1 cellular context compared by ENCODE assay signal in the genomic region with DNA sequence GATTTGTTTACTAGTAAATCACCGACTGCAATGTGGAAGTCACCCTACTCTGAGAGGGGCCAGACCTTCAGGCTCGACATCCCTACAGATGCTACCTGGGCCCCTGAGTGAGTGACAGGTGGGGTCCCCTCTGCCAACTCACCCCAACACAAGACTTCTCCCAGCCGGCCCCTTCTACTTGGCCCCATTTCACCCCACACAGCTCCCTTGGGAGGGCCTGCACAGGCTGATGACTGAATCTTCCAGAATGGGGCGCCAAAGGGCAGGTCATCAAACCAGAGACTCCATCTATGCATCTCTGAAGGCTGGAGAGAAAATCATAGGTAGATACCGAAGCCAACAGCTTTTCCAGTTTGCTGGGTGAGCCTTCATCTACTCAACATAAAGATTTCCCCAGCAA.
TF ChIP-seq lines count a peak whose summit lies in the region.

No MANE protein-coding gene starts in this region.

TF ChIP-seq in A549, 52 proteins besides CTCF, POLR2A, EP300 and RAD21 (continued from another document):
- TF ChIP-seq CEBPB (IDR thresholded peaks at IDR 0.05) (no peak), NFE2L2 (conservative IDR thresholded peaks at IDR 0.05; ENCODE audit: low read length) (no peak), CBX2 (IDR thresholded peaks at IDR 0.05; ENCODE audit: borderline replicate concordance, low read depth) (no peak), HEYL (CRISPR knock-in tag; IDR thresholded peaks at IDR 0.05) (no peak), FOSL2 (IDR thresholded peaks at IDR 0.05) (no peak), FOSL2 (CRISPR knock-in tag; IDR thresholded peaks at IDR 0.05) (no peak), NR3C1 (IDR thresholded peaks at IDR 0.05) (no peak), SMC3 (IDR thresholded peaks at IDR 0.05) (no peak), RARB (CRISPR knock-in tag; IDR thresholded peaks at IDR 0.05) (no peak), EHF (CRISPR knock-in tag; IDR thresholded peaks at IDR 0.05) (no peak), CHD2 (IDR thresholded peaks at IDR 0.05; ENCODE audit: low read length, partially characterized antibody) (no peak), ESRRA (IDR thresholded peaks at IDR 0.05; ENCODE audit: borderline replicate concordance, low read length) (no peak)
- TF ChIP-seq, protein P1, sequence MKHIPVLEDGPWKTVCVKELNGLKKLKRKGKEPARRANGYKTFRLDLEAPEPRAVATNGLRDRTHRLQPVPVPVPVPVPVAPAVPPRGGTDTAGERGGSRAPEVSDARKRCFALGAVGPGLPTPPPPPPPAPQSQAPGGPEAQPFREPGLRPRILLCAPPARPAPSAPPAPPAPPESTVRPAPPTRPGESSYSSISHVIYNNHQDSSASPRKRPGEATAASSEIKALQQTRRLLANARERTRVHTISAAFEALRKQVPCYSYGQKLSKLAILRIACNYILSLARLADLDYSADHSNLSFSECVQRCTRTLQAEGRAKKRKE (CRISPR knock-in tag; IDR thresholded peaks at IDR 0.05; ENCODE audit: low read depth) = no peak
- TF ChIP-seq, protein P2, sequence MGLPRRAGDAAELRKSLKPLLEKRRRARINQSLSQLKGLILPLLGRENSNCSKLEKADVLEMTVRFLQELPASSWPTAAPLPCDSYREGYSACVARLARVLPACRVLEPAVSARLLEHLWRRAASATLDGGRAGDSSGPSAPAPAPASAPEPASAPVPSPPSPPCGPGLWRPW (IDR thresholded peaks at IDR 0.05) = no peak
- TF ChIP-seq, protein P3, sequence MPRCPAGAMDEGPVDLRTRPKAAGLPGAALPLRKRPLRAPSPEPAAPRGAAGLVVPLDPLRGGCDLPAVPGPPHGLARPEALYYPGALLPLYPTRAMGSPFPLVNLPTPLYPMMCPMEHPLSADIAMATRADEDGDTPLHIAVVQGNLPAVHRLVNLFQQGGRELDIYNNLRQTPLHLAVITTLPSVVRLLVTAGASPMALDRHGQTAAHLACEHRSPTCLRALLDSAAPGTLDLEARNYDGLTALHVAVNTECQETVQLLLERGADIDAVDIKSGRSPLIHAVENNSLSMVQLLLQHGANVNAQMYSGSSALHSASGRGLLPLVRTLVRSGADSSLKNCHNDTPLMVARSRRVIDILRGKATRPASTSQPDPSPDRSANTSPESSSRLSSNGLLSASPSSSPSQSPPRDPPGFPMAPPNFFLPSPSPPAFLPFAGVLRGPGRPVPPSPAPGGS (IDR thresholded peaks at IDR 0.05) = no peak
- TF ChIP-seq, protein P4, sequence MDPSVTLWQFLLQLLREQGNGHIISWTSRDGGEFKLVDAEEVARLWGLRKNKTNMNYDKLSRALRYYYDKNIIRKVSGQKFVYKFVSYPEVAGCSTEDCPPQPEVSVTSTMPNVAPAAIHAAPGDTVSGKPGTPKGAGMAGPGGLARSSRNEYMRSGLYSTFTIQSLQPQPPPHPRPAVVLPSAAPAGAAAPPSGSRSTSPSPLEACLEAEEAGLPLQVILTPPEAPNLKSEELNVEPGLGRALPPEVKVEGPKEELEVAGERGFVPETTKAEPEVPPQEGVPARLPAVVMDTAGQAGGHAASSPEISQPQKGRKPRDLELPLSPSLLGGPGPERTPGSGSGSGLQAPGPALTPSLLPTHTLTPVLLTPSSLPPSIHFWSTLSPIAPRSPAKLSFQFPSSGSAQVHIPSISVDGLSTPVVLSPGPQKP (IDR thresholded peaks at IDR 0.05; ENCODE audit: low read depth, low read length) = no peak
